Comparison of ENCODE assay signal across 9 cellular contexts in the genomic region with DNA sequence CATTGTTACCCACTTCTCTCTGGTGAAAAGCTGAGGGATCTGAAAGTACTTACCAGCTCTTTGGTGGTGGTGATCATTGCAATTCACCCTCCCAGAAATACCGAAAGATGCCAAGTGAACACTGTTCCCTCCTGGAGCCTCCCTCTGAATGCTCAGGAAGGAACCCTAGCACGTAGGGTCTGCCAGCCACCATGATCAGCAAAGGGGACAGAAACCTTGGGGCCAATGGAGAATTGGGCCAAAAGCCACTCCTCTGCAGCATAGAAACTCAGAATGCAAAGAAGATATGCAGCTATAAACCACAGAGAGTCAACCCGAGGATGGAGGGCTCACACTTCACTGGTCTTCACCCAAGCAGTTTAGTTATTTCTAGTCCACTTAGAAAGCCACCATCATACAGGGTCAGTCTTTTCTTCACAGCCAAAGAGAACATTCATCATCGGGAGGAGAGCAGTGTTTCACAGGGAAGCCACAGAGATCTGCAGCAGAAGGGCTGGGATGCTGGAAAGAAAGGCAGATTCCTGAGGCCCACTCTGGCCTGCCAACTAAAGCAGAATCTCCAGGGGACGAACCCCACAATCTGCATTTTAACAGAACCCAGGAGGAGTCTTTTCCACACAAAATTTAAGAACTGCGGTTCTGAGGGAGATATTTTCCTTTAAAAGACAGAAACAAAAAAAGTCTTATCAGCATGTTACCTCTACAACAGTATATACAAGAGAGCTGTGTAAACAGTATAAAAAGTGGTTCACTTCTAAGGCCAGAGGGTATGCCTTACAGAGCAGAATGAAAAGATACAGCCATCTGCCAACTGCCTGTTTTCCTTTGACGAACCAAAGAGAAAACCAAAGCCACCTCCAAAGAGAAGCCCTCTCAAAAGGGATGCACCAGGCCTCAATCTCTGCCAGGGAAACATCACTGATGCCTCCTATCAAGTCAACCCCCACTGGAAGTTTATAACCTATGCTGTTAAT. TPM values are rescaled to one million over a fixed set of nuclear protein-coding genes. Genes with fewer than 3 reads are reported as not detected.
DNase-seq lines count a peak whose midpoint lies in the region; ATAC-seq and TF ChIP-seq lines count a peak whose summit lies in the region.
"Had no signal": no experiment of that assay in that cellular context is flagged by ENCODE, and none has a peak within 500 bp of the region (broad histone marks: within the 10 kb centered on the region; RNA-seq: fewer than 3 reads in every experiment).

No MANE protein-coding gene starts in this region.

- H3K9me3 ChIP-seq in KOPT-K1 (ENCODE audit: insufficient read depth, low read length, poor library complexity, severe bottlenecking), result no peaks in the 10 kb centered on the region
- H3K9me3 ChIP-seq in upper lobe of left lung, result no peaks in the 10 kb centered on the region

- DNase-seq in CD14-positive monocyte (ENCODE audit: low spot score) (no peak), fibroblast of peridontal ligament (ENCODE audit: extremely low read depth) (peak; percentile 57), upper lobe of left lung (no peak), islet precursor cell (no peak)
- DNase-seq in stimulated activated CD4-positive, alpha-beta T cell treated with anti-CD3 and anti-CD28 coated beads, Interleukin-1b, Interleukin-23, amount 100 ng/mL, for 48 hours, result no peak
- no peak for DNase-seq in stimulated activated CD8-positive, alpha-beta memory T cell treated with anti-CD3 and anti-CD28 coated beads, Interleukin-4, amount 100 ng/mL, for 48 hours

- H3K27ac ChIP-seq in KOPT-K1 (ENCODE audit: low read depth, low read length, poor library complexity, severe bottlenecking), result peak overlapping the region; percentile 81
- peak overlapping the region; percentile 94 to 97 (median 96) for H3K27ac ChIP-seq in upper lobe of left lung

- TF ChIP-seq CTCF in CD14-positive monocyte (IDR thresholded peaks at IDR 0.05) (no peak), upper lobe of left lung (IDR thresholded peaks at IDR 0.05) (no peak)

- H3K36me3 ChIP-seq in KOPT-K1 (ENCODE audit: insufficient read depth, low read length) (peaks cover under 1% of the 10 kb centered on the region; the same call in 1 of the 2 replicates), upper lobe of left lung (no peaks in the 10 kb centered on the region)

- peaks cover 1 to 3% of the 10 kb centered on the region in 2 donors for H3K36me3 Mint-ChIP-seq in CD14-positive monocyte

- H3K4me3 Mint-ChIP-seq in CD14-positive monocyte, result no peak overlapping the region

- H3K4me1 Mint-ChIP-seq in CD14-positive monocyte, result peaks cover 9% of the 10 kb centered on the region

- no peak overlapping the region for H3K4me3 ChIP-seq in upper lobe of left lung

- WGBS in upper lobe of left lung, 2 donors, result 62 to 67% methylated on average over 7 of the region's 7 CpGs

- H3K27me3 Mint-ChIP-seq in CD14-positive monocyte (ENCODE audit: low read depth in 3 of 3), result no peaks in the 10 kb centered on the region

- intact Hi-C loops in CD14-positive monocyte (cut with micrococcal nuclease), result loop anchor here in 1 of 2 donors (5.0 kb wide), 1 partner anchor 34 kb away; no protein-coding TSS in a partner anchor

- H3K4me1 ChIP-seq in upper lobe of left lung, result peaks cover 94 to 100% (median 96%) of the 10 kb centered on the region in 4 donors

- TF ChIP-seq EP300 in upper lobe of left lung (IDR thresholded peaks at IDR 0.05), result no peak

- peak overlapping the region in 5 of 7 donors; percentile 43 to 89 (median 73) for H3K27ac Mint-ChIP-seq in CD14-positive monocyte

- H3K9me3 Mint-ChIP-seq in CD14-positive monocyte, result no peaks in the 10 kb centered on the region

- ATAC-seq in GM19452 (IDR thresholded peaks at IDR 0.05; ENCODE audit: unreplicated experiment) (peak; percentile 55), upper lobe of left lung (ENCODE audit: low FRiP score in 2 of 2) (no peak)

- no peak for TF ChIP-seq POLR2A in upper lobe of left lung (IDR thresholded peaks at IDR 0.05)

- no peaks in the 10 kb centered on the region for H3K27me3 ChIP-seq in upper lobe of left lung

RNA-seq across cellular contexts. Expression of a gene that starts 11.3 kb away (rescaled TPM):
- 1 to 10 TPM; 5.9 to 6.2 TPM for polyA plus RNA-seq in CD14-positive monocyte
- 100 to 1,000 TPM in 1 of 6 donors, 10 to 100 TPM in 5; 31.5 to 103 (median 64.2) TPM for total RNA-seq in upper lobe of left lung

RNA-seq across cellular contexts. Expression of a gene that starts 26.1 kb away (rescaled TPM):
- polyA plus RNA-seq in CD14-positive monocyte, result not detected
- under 1 TPM in 1 of 6 donors, not detected in 5; 0.09 TPM for total RNA-seq in upper lobe of left lung
- total RNA-seq: endothelial cell of umbilical vein had no signal
- polyA plus RNA-seq: endothelial cell of umbilical vein had no signal
